In the genomic region with DNA sequence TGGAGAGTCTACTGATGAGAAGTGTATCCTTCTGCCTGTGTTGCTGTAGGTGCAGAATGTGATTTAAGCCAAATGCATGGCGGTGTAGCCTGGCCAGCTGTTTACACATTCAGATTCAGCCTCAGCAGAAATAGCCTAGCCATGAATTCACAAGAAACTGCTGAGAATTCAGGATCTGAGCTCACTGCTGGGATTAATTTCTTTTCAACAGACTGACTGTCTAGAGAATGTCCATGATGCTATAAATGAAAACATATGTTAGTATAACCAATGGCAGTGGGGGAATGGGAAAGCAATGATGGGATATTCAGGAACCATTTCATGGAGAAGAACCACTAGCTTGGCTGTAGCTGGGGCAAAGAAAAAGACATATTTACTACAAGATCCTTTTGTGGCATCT, we compare ENCODE assay signal across 20 cellular contexts.
DNase-seq lines count a peak whose midpoint lies in the region; ATAC-seq and TF ChIP-seq lines count a peak whose summit lies in the region.
"Had no signal": no experiment of that assay in that cellular context is flagged by ENCODE, and none has a peak within 500 bp of the region (broad histone marks: within the 10 kb centered on the region; RNA-seq: fewer than 3 reads in every experiment).

No MANE protein-coding gene starts in this region.

- TF ChIP-seq CTCF in fibroblast of the aortic adventitia (IDR thresholded peaks at IDR 0.05; ENCODE audit: insufficient read depth, low read length) (no peak), suprapubic skin (IDR thresholded peaks at IDR 0.05) (no peak)

- DNase-seq in EL (peak; percentile 48), adipocyte (ENCODE audit: low read depth) (peak; percentile 75), fibroblast of the aortic adventitia (ENCODE audit: low read depth) (peak; percentile 49), suprapubic skin (ENCODE audit: low spot score in 2 of 2) (no peak)
- DNase-seq: activated CD4-positive, alpha-beta T cell treated with anti-CD3 and anti-CD28 coated beads for 4 hours; activated CD8-positive, alpha-beta memory T cell treated with anti-CD3 and anti-CD28 coated beads, Interleukin-2, amount 50 U/mL, for 4 hours; CD4-positive, CD25-positive, alpha-beta regulatory T cell; hypothalamus; left cardiac atrium; MV-4-11; NCI-H2081 treated with DMSO at 0.1 percent for 48 hours; NCI-H526; SJCRH30; stimulated activated CD4-positive, alpha-beta T cell treated with anti-CD3 and anti-CD28 coated beads, Interleukin-4, amount 100 ng/mL, for 4 hours; testis had no signal

- H3K9ac ChIP-seq in adipocyte (ENCODE audit: low read length): no peak overlapping the region

- peak overlapping the region; percentile 47 for H3K27ac ChIP-seq in suprapubic skin
- H3K27ac ChIP-seq: esophagus muscularis mucosa, SJCRH30, testis had no signal

- no peak for TF ChIP-seq EP300 in suprapubic skin (IDR thresholded peaks at IDR 0.05)

- no peaks in the 10 kb centered on the region for H3K36me3 ChIP-seq in adipocyte (ENCODE audit: control insufficient read depth, insufficient read depth, low read length, severe bottlenecking)
- no peaks in the 10 kb centered on the region for H3K36me3 ChIP-seq in suprapubic skin
- H3K36me3 ChIP-seq: esophagus muscularis mucosa, HAP-1, SJCRH30 had no signal

- peaks cover 29% of the 10 kb centered on the region for H3K4me1 ChIP-seq in adipocyte (ENCODE audit: control insufficient read depth, insufficient read depth, low read length)
- peaks cover 16% of the 10 kb centered on the region for H3K4me1 ChIP-seq in suprapubic skin

- WGBS in suprapubic skin: 95% methylated on average over 1 of the region's 1 CpG

- no peak for TF ChIP-seq POLR2A in suprapubic skin (IDR thresholded peaks at IDR 0.05)

- H3K27me3 ChIP-seq in adipocyte (replicated peaks; ENCODE audit: control insufficient read depth, insufficient read depth, low read length) (no peaks in the 10 kb centered on the region), suprapubic skin (no peaks in the 10 kb centered on the region)
- H3K27me3 ChIP-seq: esophagus muscularis mucosa, SJCRH30, testis had no signal

- H3K4me3 ChIP-seq in adipocyte (ENCODE audit: low read length): no peak overlapping the region
- H3K4me3 ChIP-seq in fibroblast of the aortic adventitia (ENCODE audit: low read depth, low read length): no peak overlapping the region
- H3K4me3 ChIP-seq in suprapubic skin: no peak overlapping the region
- H3K4me3 ChIP-seq: esophagus muscularis mucosa, HAP-1, SJCRH30, testis had no signal

- no peak for ATAC-seq in HG02678 (IDR thresholded peaks at IDR 0.05; ENCODE audit: unreplicated experiment)
- no peak for ATAC-seq in HG03159 (IDR thresholded peaks at IDR 0.05; ENCODE audit: unreplicated experiment)
- no peak for ATAC-seq in GM18873 (IDR thresholded peaks at IDR 0.05; ENCODE audit: low FRiP score, unreplicated experiment)
- ATAC-seq: left cardiac atrium had no signal

- no peaks in the 10 kb centered on the region for H3K9me3 ChIP-seq in adipocyte (ENCODE audit: control insufficient read depth, low read length)
- H3K9me3 ChIP-seq in suprapubic skin: no peaks in the 10 kb centered on the region
- H3K9me3 ChIP-seq: esophagus muscularis mucosa, HAP-1, SJCRH30, testis had no signal

Comparison
In these comparisons a context has a peak if more than half of its experiments do, and no peak if none do; other contexts are left out.
1. DNase-seq: peak in EL (single experiment), adipocyte (single experiment) and fibroblast of the aortic adventitia (single experiment); none in suprapubic skin (0 of 2).